In the genomic region with DNA sequence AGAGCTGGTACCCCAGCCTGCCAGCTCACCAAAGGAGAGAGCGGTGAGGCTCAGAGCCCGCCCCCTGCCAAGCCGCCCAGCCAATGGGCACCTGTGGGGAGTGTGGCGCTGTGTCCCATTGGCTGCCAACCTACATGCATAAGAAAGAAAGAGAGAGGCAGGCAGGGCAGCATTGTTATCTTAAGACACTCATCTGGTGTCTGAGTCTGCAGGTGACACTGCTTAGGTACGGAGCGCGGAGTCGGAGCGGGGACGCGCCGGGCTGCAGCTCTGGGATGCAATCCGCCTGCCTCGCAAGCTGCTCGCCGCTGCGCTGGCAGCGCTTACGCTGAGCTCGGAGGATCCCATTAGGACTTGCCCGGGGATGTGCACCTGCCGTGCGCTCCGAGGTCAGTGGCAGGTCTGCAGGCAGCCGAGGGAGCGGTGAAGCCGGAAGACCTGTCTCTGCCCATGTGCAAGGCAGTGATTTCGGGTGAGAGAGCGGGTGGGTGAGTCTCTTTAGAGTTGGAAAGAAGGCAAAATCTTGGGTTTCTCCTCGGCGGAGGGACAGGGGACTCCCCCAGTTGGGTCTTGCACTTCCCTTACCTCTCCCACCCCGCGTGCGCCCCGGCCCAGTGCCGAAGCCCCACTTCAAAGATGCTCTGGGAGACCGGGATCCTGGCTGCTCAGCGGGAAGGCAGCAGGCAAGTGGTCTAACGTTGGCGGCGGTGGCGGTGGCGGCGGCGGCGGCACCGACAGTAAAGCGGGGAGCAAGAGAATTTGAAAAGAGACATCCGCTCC, we compare ENCODE assay signal across 2 cellular contexts.
TF ChIP-seq lines count a peak whose summit lies in the region.

Gene BRINP2 (plus strand): TSS at position 203 of the 780 bp plus-strand sequence. CDS start 58,919 bp downstream, outside the sequence.

TF ChIP-seq in liver, 16 proteins besides CTCF, POLR2A, EP300 and RAD21 (continued from another document):
- TF ChIP-seq ATF3 (IDR thresholded peaks at IDR 0.05) (no peak), RXRA (IDR thresholded peaks at IDR 0.05) (no peak), JUND (IDR thresholded peaks at IDR 0.05) (no peak), TAF1 (conservative IDR thresholded peaks at IDR 0.05) (no peak), YY1 (IDR thresholded peaks at IDR 0.05) (no peak), EGR1 (IDR thresholded peaks at IDR 0.05; ENCODE audit: low read depth in 2 of 2) (no peak), SP1 (IDR thresholded peaks at IDR 0.05) (no peak), FOXA1 (IDR thresholded peaks at IDR 0.05) (no peak)
- TF ChIP-seq, protein P1, sequence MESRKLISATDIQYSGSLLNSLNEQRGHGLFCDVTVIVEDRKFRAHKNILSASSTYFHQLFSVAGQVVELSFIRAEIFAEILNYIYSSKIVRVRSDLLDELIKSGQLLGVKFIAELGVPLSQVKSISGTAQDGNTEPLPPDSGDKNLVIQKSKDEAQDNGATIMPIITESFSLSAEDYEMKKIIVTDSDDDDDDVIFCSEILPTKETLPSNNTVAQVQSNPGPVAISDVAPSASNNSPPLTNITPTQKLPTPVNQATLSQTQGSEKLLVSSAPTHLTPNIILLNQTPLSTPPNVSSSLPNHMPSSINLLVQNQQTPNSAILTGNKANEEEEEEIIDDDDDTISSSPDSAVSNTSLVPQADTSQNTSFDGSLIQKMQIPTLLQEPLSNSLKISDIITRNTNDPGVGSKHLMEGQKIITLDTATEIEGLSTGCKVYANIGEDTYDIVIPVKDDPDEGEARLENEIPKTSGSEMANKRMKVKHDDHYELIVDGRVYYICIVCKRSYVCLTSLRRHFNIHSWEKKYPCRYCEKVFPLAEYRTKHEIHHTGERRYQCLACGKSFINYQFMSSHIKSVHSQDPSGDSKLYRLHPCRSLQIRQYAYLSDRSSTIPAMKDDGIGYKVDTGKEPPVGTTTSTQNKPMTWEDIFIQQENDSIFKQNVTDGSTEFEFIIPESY (IDR thresholded peaks at IDR 0.05): no peak

TF ChIP-seq in HepG2, 621 proteins besides CTCF, POLR2A, EP300 and RAD21 (continued from another document):
- no peak for TF ChIP-seq ATF3 (CRISPR knock-in tag; IDR thresholded peaks at IDR 0.05)
